In genomic region chr6:37822851-37823682, GRCh38 we compare ENCODE assay signal across 8 cellular contexts. TPM values are rescaled to one million over a fixed set of nuclear protein-coding genes. Genes with fewer than 3 reads are reported as not detected.
DNase-seq lines count a peak whose midpoint lies in the region; ATAC-seq, FAIRE-seq and TF ChIP-seq lines count a peak whose summit lies in the region.

No MANE protein-coding gene starts in this region.

- CTCF ChIA-PET in HepG2 (lab: Yijun Ruan, JAX; ENCODE audit: low intra/inter-chr PET ratio, low total read pairs), result no interaction called here

- ATAC-seq in HepG2 (no peak), right lobe of liver (no peak), GM18511 (IDR thresholded peaks at IDR 0.05; ENCODE audit: unreplicated experiment) (no peak), HG02885 (IDR thresholded peaks at IDR 0.05; ENCODE audit: poor library complexity, unreplicated experiment) (no peak)
- no peak for ATAC-seq in central memory CD8-positive, alpha-beta T cell (replicated peaks; ENCODE audit: extremely low read depth, poor library complexity, severe bottlenecking)
- no peak for ATAC-seq in naive thymus-derived CD8-positive, alpha-beta T cell

- no peaks in the 10 kb centered on the region for H3K9me3 Mint-ChIP-seq in central memory CD8-positive, alpha-beta T cell
- H3K9me3 Mint-ChIP-seq in naive thymus-derived CD8-positive, alpha-beta T cell, result no peaks in the 10 kb centered on the region

- no peaks in the 10 kb centered on the region; a peak in 1 of 5 replicates for H3K36me3 ChIP-seq in HepG2 (replicated peaks in 1 of 2; ENCODE audit: control insufficient read depth in 1 of 2, insufficient read depth in 2 of 2, low read length in 2 of 2)
- no peaks in the 10 kb centered on the region for H3K36me3 ChIP-seq in right lobe of liver
- H3K36me3 ChIP-seq in MG63, result peaks cover 17% of the 10 kb centered on the region

- H3K4me3 Mint-ChIP-seq in central memory CD8-positive, alpha-beta T cell, result no peak overlapping the region
- peak overlapping the region in 9 of 10 donors; percentile 1 to 95 (median 47) for H3K4me3 Mint-ChIP-seq in naive thymus-derived CD8-positive, alpha-beta T cell

- H2AFZ ChIP-seq in HepG2 (ENCODE audit: low read length), result no peak overlapping the region

- H3K4me3 ChIP-seq in HepG2 (replicated peaks in 1 of 3; ENCODE audit: insufficient read depth in 1 of 3, low read depth in 2 of 3, low read length in 3 of 3), result peak overlapping the region in 2 of 3 experiments; percentile 17 to 46; a peak in 3 of 6 replicates
- H3K4me3 ChIP-seq in right lobe of liver, result no peak overlapping the region
- H3K4me3 ChIP-seq in MG63, result no peak overlapping the region

- TF ChIP-seq EP300 in HepG2 (IDR thresholded peaks at IDR 0.05; ENCODE audit: low read depth in 2 of 2, low read length in 2 of 2) (no peak), HepG2 (CRISPR knock-in tag; IDR thresholded peaks at IDR 0.05; ENCODE audit: borderline replicate concordance) (no peak)

- FAIRE-seq in HepG2 (lab: Jason Lieb, UNC) (no peak), D721Med (lab: Jason Lieb, UNC) (no peak)

- in situ Hi-C loops in HepG2 (cut with HindIII; ENCODE audit: extremely low pct_ligation_motif_present, low pct_unique_long_range_greater_than_20kb), result no loop called here

- peaks cover 56% of the 10 kb centered on the region for H4K20me1 ChIP-seq in HepG2 (ENCODE audit: insufficient read depth, low read length)

- 57% methylated on average over 12 of the region's 12 CpGs for WGBS in HepG2 (ENCODE audit: low lambda C conversion rate)
- 24% methylated on average over 10 of the region's 12 CpGs for WGBS in right lobe of liver (ENCODE audit: insufficient coverage, low coverage, low lambda C conversion rate, missing lambda C conversion rate)

- peaks cover 16% of the 10 kb centered on the region for H3K36me3 Mint-ChIP-seq in central memory CD8-positive, alpha-beta T cell (ENCODE audit: insufficient read depth)
- H3K36me3 Mint-ChIP-seq in naive thymus-derived CD8-positive, alpha-beta T cell, result no peaks in the 10 kb centered on the region

- POLR2A ChIA-PET in HepG2 (lab: Yijun Ruan, JAX), result interaction anchor here (1.5 kb wide), 1 partner anchor 22 kb away, joined by 3 read pairs; no protein-coding TSS in a partner anchor
- POLR2A ChIA-PET in naive thymus-derived CD8-positive, alpha-beta T cell (lab: Charles Lee), result no interaction called here

- TF ChIP-seq POLR2A in HepG2 (IDR thresholded peaks at IDR 0.05; ENCODE audit: insufficient read depth in 1 of 2, low read depth in 2 of 2, low read length in 2 of 2) (no peak), right lobe of liver (IDR thresholded peaks at IDR 0.05) (no peak)

- H3K9ac ChIP-seq in HepG2 (ENCODE audit: insufficient read depth, low read depth, low read length), result peak overlapping the region; percentile 35

- peaks cover 80% of the 10 kb centered on the region for H3K79me2 ChIP-seq in HepG2 (ENCODE audit: insufficient read depth, low read length)

- no peaks in the 10 kb centered on the region for H3K27me3 Mint-ChIP-seq in central memory CD8-positive, alpha-beta T cell
- peaks cover 0 to 1% (median 0%) of the 10 kb centered on the region in 5 donors for H3K27me3 Mint-ChIP-seq in naive thymus-derived CD8-positive, alpha-beta T cell

- TF ChIP-seq CTCF in HepG2 (CRISPR knock-in tag; IDR thresholded peaks at IDR 0.05), result no peak
- no peak for TF ChIP-seq CTCF in right lobe of liver (IDR thresholded peaks at IDR 0.05)
- TF ChIP-seq CTCF in D721Med (IDR thresholded peaks at IDR 0.05; ENCODE audit: insufficient read depth, missing control alignments), result no peak

- H3K4me1 Mint-ChIP-seq in central memory CD8-positive, alpha-beta T cell, result peaks cover 72% of the 10 kb centered on the region
- peaks cover 35 to 84% (median 77%) of the 10 kb centered on the region in 4 donors for H3K4me1 Mint-ChIP-seq in naive thymus-derived CD8-positive, alpha-beta T cell

- H3K27ac Mint-ChIP-seq in central memory CD8-positive, alpha-beta T cell (ENCODE audit: low read depth), result peak overlapping the region; percentile 54
- H3K27ac Mint-ChIP-seq in naive thymus-derived CD8-positive, alpha-beta T cell, result peak overlapping the region; percentile 1 to 76 (median 28)

- intact Hi-C loops in HepG2 (cut with micrococcal nuclease; ENCODE audit: unreplicated experiment) (no loop called here), right lobe of liver (cut with DNase I) (no loop called here)

- H3K4me1 ChIP-seq in HepG2 (ENCODE audit: insufficient read depth, low read length) (peaks cover 65% of the 10 kb centered on the region), right lobe of liver (peaks cover 0 to 76% (median 26%) of the 10 kb centered on the region in 4 donors)

- no peak for TF ChIP-seq RAD21 in HepG2 (CRISPR knock-in tag; IDR thresholded peaks at IDR 0.05)

- DNase-seq in HepG2 (ENCODE audit: low spot score) (peak; percentile 44), right lobe of liver (no peak), MG63 (no peak), D721Med (ENCODE audit: insufficient read length, low spot score) (no peak)
- DNase-seq in central memory CD8-positive, alpha-beta T cell (ENCODE audit: low spot score in 2 of 2), result no peak
- peak in 6 of 10 donors; percentile 7 to 26 (median 14) for DNase-seq in naive thymus-derived CD8-positive, alpha-beta T cell

- no peaks in the 10 kb centered on the region for H3K9me3 ChIP-seq in HepG2 (ENCODE audit: low read length)
- H3K9me3 ChIP-seq in right lobe of liver, result no peaks in the 10 kb centered on the region
- H3K9me3 ChIP-seq in MG63, result no peaks in the 10 kb centered on the region

- peak overlapping the region; percentile 87 for H3K4me2 ChIP-seq in HepG2 (ENCODE audit: low read depth, low read length)

- H3K27ac ChIP-seq in HepG2 (ENCODE audit: extremely low read length, insufficient read depth, low read length) (peak overlapping the region; percentile 54), right lobe of liver (no peak overlapping the region)

- H3K27me3 ChIP-seq in HepG2 (ENCODE audit: control insufficient read depth in 1 of 2, insufficient read depth in 2 of 2, low read length in 2 of 2), result no peaks in the 10 kb centered on the region; a peak in 1 of 5 replicates
- no peaks in the 10 kb centered on the region for H3K27me3 ChIP-seq in right lobe of liver
- no peaks in the 10 kb centered on the region for H3K27me3 ChIP-seq in MG63

- BruUV-seq in HepG2 (replicated peaks; lab: Mats Ljungman, UMichigan), result no TSS peak

TF ChIP-seq in HepG2, 621 proteins besides CTCF, POLR2A, EP300 and RAD21 (continues in another document):
- 0 out of 2 replicates have a peak, but pooled peaks have one; percentile 16 for TF ChIP-seq ZBTB38 (CRISPR knock-in tag; IDR thresholded peaks at IDR 0.05)
- TF ChIP-seq TEAD3 (CRISPR knock-in tag; optimal IDR thresholded peaks at IDR 0.05; ENCODE audit: borderline replicate concordance), result peak; percentile 32
- 0 out of 2 replicates have a peak, but pooled peaks have one; percentile 19 for TF ChIP-seq SALL1 (CRISPR knock-in tag; IDR thresholded peaks at IDR 0.05)
- TF ChIP-seq ZFX (CRISPR knock-in tag; IDR thresholded peaks at IDR 0.05; ENCODE audit: low read depth), result peak; percentile 28; the same call in 1 of the 2 replicates
- no peak for TF ChIP-seq ZNF747 (CRISPR knock-in tag; IDR thresholded peaks at IDR 0.05; ENCODE audit: borderline replicate concordance)
- TF ChIP-seq NCOR1 (IDR thresholded peaks at IDR 0.05; ENCODE audit: borderline replicate concordance, low read length), result peak; percentile 53; the same call in 1 of the 2 replicates
- 0 out of 2 replicates have a peak, but pooled peaks have one; percentile 5 for TF ChIP-seq ZMYM4 (CRISPR knock-in tag; IDR thresholded peaks at IDR 0.05)

RNA-seq across cellular contexts. Expression of gene ZFAND3, which starts 3.5 kb away (rescaled TPM):
- total RNA-seq in HepG2 (2016; rRNA removed; fragmentation: Illumina TruSeq; extraction: Trizol) (16.4 and 18.9 TPM in 2 replicates), right lobe of liver (10 to 100 TPM; 43.1 to 66.5 (median 53.2) TPM)
- total RNA-seq in HepG2 (2016; cell fraction: cytosol; rRNA removed; fragmentation: Illumina TruSeq; extraction: Trizol; ENCODE audit: low read depth), result 5.8 and 9.0 TPM in 2 replicates
- total RNA-seq in HepG2 (2016; cell fraction: insoluble cytoplasmic fraction; rRNA removed; fragmentation: Illumina TruSeq; extraction: Trizol), result 14.6 and 17.0 TPM in 2 replicates
- total RNA-seq in HepG2 (2016; cell fraction: membrane; rRNA removed; fragmentation: Illumina TruSeq; extraction: Trizol), result 18.4 and 18.8 TPM in 2 replicates
- total RNA-seq in HepG2 (2016; cell fraction: nucleus; rRNA removed; fragmentation: Illumina TruSeq; extraction: Trizol), result 15.4 and 17.1 TPM in 2 replicates
- 17.1 and 18.6 TPM in 2 replicates for polyA plus RNA-seq in HepG2 (2011; rRNA removed)
- polyA plus RNA-seq in HepG2 (2011; cell fraction: cytosol; rRNA removed), result 16.2 and 21.9 TPM in 2 replicates
- 10.7 and 11.5 TPM in 2 replicates for polyA plus RNA-seq in HepG2 (2011; cell fraction: nucleus; rRNA removed)
- polyA plus RNA-seq in HepG2 (2012), result 101 and 105 TPM in 2 replicates
- polyA plus RNA-seq in HepG2 (2016; cell fraction: cytosol; fragmentation: Illumina TruSeq; extraction: Trizol; ENCODE audit: low read depth), result 25.4 and 26.8 TPM in 2 replicates
- polyA plus RNA-seq in HepG2 (2016; cell fraction: insoluble cytoplasmic fraction; fragmentation: Illumina TruSeq; extraction: Trizol; ENCODE audit: low read depth), result 56.7 and 68.8 TPM in 2 replicates
- polyA plus RNA-seq in HepG2 (2016; cell fraction: membrane; fragmentation: Illumina TruSeq; extraction: Trizol; ENCODE audit: low read depth), result 36.3 and 43.5 TPM in 2 replicates
- polyA plus RNA-seq in HepG2 (2016; cell fraction: nucleus; fragmentation: Illumina TruSeq; extraction: Trizol; ENCODE audit: insufficient read depth, low read depth), result 49.1 and 59.9 TPM in 2 replicates
- 8.2 and 21.8 TPM in 2 replicates for polyA minus RNA-seq in HepG2 (2011; rRNA and poly(A)+ RNA removed; ENCODE audit: low replicate concordance)
- polyA minus RNA-seq in HepG2 (2011; cell fraction: cytosol; rRNA and poly(A)+ RNA removed), result 18.6 and 29.8 TPM in 2 replicates
- polyA minus RNA-seq in HepG2 (2011; cell fraction: nucleus; rRNA and poly(A)+ RNA removed), result 20.0 and 35.3 TPM in 2 replicates
- 10 to 100 TPM; 32.8 to 33.8 TPM for total RNA-seq in naive thymus-derived CD8-positive, alpha-beta T cell
- 1 to 10 TPM; 3.7 to 4.5 (median 3.8) TPM for polyA plus RNA-seq in naive thymus-derived CD8-positive, alpha-beta T cell
- 26.2 and 31.0 TPM in 2 replicates for total RNA-seq in MG63 (2014; rRNA removed; shearing (Covaris generic); ENCODE audit: low replicate concordance)

Comparison
In these comparisons a context has a peak if more than half of its experiments do, and no peak if none do; other contexts are left out.
1. DNase-seq: peak in HepG2 (single experiment) and naive thymus-derived CD8-positive, alpha-beta T cell (6 of 10); none in right lobe of liver (0 of 3), central memory CD8-positive, alpha-beta T cell (0 of 2), MG63 (single experiment) and D721Med (single experiment).
2. H3K4me3 ChIP-seq: peak in HepG2 (2 of 3); none in right lobe of liver (0 of 3) and MG63 (single experiment).